Comparison of ENCODE assay signal across 7 cellular contexts in the genomic region with DNA sequence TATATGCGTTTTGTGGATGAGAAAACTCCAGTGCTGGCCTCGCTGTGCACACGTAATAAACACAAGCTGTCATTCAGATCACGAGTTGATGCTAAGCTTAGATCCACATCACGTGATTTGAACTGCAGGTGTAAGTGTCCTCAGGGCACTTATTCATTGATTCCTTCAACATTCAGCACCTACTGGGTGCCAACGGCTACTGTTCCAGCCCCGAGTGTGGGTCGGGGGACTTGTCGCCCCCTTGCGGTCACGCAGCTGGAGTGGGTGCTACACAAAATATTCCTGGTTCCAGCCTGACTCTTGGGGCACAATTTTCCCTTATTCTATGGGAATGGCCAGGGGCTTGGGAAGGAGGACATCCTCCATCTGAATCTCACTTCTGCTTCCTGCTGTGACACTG. TPM values are rescaled to one million over a fixed set of nuclear protein-coding genes. Genes with fewer than 3 reads are reported as not detected.
DNase-seq lines count a peak whose midpoint lies in the region; ATAC-seq, FAIRE-seq and TF ChIP-seq lines count a peak whose summit lies in the region.

No MANE protein-coding gene starts in this region.

- peaks cover 0 to 2% (median 0%) of the 10 kb centered on the region in 5 experiments for H3K9me3 Mint-ChIP-seq in brain
- no peaks in the 10 kb centered on the region for H3K9me3 Mint-ChIP-seq in nephron progenitor cell

- TF ChIP-seq CTCF in brain (conservative IDR thresholded peaks at IDR 0.05) (peak; percentile 28 to 59), nephron progenitor cell (IDR thresholded peaks at IDR 0.05) (peak; percentile 55)

- H3K4me3 Mint-ChIP-seq in brain (no peak overlapping the region), nephron progenitor cell (no peak overlapping the region)

- DNase-seq in EH (ENCODE audit: low read depth) (peak; percentile 22), HT-29 (ENCODE audit: low spot score) (peak; percentile 32), nephron progenitor cell (peak; percentile 55), GM12892 (ENCODE audit: insufficient read length) (no peak)

- TF ChIP-seq POLR2A in GM12892 (IDR thresholded peaks at IDR 0.05; ENCODE audit: low read depth, low read length), result no peak

- peaks cover 4% of the 10 kb centered on the region for H3K27me3 Mint-ChIP-seq in brain
- H3K27me3 Mint-ChIP-seq in nephron progenitor cell (ENCODE audit: low read depth, poor library complexity), result peaks cover 65% of the 10 kb centered on the region

- ATAC-seq in GM18873 (IDR thresholded peaks at IDR 0.05; ENCODE audit: low FRiP score, unreplicated experiment) (no peak), GM19452 (IDR thresholded peaks at IDR 0.05; ENCODE audit: unreplicated experiment) (no peak)

- H3K36me3 Mint-ChIP-seq in brain, result no peaks in the 10 kb centered on the region
- H3K36me3 Mint-ChIP-seq in nephron progenitor cell (ENCODE audit: low read depth), result no peaks in the 10 kb centered on the region

- H3K27ac Mint-ChIP-seq in brain, result peak overlapping the region in 2 of 5 experiments; percentile 50 to 81
- H3K27ac Mint-ChIP-seq in nephron progenitor cell, result no peak overlapping the region

- FAIRE-seq in GM12892 (lab: Jason Lieb, UNC), result no peak

- H3K4me1 Mint-ChIP-seq in brain (peaks cover 67% of the 10 kb centered on the region), nephron progenitor cell (peaks cover 22% of the 10 kb centered on the region)

RNA-seq across cellular contexts. Expression of a gene that starts 29.9 kb away (rescaled TPM):
- total RNA-seq in HT-29 (2014; rRNA removed; shearing (Covaris generic)), result 22.8 and 23.4 TPM in 2 replicates
- 38.2 TPM for polyA plus RNA-seq in brain (ENCODE audit: insufficient read depth, low read depth, low replicate concordance)
- polyA plus RNA-seq in GM12892 (2012; ENCODE audit: missing spikeins), result 41.4 TPM

RNA-seq across cellular contexts. Expression of a gene that starts 32.2 kb away (rescaled TPM):
- 84.9 and 92.0 TPM in 2 replicates for total RNA-seq in HT-29 (2014; rRNA removed; shearing (Covaris generic))
- polyA plus RNA-seq in brain (ENCODE audit: insufficient read depth, low read depth, low replicate concordance), result 2.3 TPM
- polyA plus RNA-seq in GM12892 (2012; ENCODE audit: missing spikeins), result 5.9 TPM
